ENCODE assay signal across 8 cellular contexts in the genomic region with DNA sequence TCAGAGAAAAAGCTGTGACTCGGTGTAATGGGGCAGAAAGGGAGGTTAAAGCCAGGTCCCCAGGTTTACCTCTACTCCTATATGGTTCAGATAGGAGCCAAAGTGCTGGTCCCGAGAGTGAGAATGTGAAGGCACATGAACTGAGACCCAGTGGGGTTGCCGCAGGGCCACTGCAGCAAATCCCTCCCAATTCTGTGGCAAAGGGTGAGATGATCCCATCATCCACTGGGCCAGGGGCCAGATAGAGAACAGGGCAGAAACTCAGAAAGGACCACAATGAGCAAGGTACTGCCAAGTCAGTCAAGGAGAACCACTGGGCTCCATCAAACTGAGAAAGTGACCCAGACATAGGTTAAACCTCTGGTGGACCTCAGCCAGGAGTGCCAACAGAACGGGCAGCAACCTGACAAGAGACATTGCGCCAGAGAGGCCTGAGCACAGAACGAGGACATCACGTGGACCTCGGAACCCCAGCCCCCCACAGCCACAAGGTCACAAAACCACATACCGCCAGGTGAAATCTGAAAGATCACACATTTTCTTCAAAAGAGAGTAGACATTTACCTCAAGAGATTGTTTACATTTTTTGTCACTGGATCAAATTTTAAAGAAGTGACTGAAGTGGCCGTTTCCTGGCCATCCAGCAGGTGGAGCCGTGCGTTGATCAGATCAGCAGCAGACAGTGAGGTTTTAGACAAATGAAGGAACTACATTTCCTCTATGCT. TPM values are rescaled to one million over a fixed set of nuclear protein-coding genes. Genes with fewer than 3 reads are reported as not detected.
DNase-seq lines count a peak whose midpoint lies in the region; ATAC-seq lines count a peak whose summit lies in the region.

No MANE protein-coding gene starts in this region.

- H3K27ac Mint-ChIP-seq in naive B cell, result peak overlapping the region in 4 of 6 donors; percentile 10 to 88 (median 52)
- no peak overlapping the region for H3K27ac Mint-ChIP-seq in stimulated activated memory B cell treated with anti-CD40 and anti-IgM and Interleukin-4, amounts not matched to agents 10 μg/mL and 1 μg/mL and 100 μg/mL, for 72 hours

- ATAC-seq in GM18868 (IDR thresholded peaks at IDR 0.05; ENCODE audit: unreplicated experiment), result peak; percentile 79
- ATAC-seq in HG03565 (IDR thresholded peaks at IDR 0.05; ENCODE audit: unreplicated experiment), result peak; percentile 50
- peak; percentile 92 to 98 for ATAC-seq in naive B cell (ENCODE audit: low read depth in 2 of 2)
- peak; percentile 79 for ATAC-seq in stimulated activated memory B cell treated with anti-CD40 and anti-IgM and Interleukin-4, amounts not matched to agents 10 μg/mL and 1 μg/mL and 100 μg/mL, for 72 hours

- H3K36me3 Mint-ChIP-seq in naive B cell, result no peaks in the 10 kb centered on the region
- no peaks in the 10 kb centered on the region for H3K36me3 Mint-ChIP-seq in stimulated activated memory B cell treated with anti-CD40 and anti-IgM and Interleukin-4, amounts not matched to agents 10 μg/mL and 1 μg/mL and 100 μg/mL, for 72 hours

- H3K4me3 Mint-ChIP-seq in naive B cell, result no peak overlapping the region
- no peak overlapping the region for H3K4me3 Mint-ChIP-seq in stimulated activated memory B cell treated with anti-CD40 and anti-IgM and Interleukin-4, amounts not matched to agents 10 μg/mL and 1 μg/mL and 100 μg/mL, for 72 hours

- no peaks in the 10 kb centered on the region for H3K9me3 Mint-ChIP-seq in naive B cell
- no peaks in the 10 kb centered on the region for H3K9me3 Mint-ChIP-seq in stimulated activated memory B cell treated with anti-CD40 and anti-IgM and Interleukin-4, amounts not matched to agents 10 μg/mL and 1 μg/mL and 100 μg/mL, for 72 hours

- no peaks in the 10 kb centered on the region for H3K27me3 Mint-ChIP-seq in naive B cell
- no peaks in the 10 kb centered on the region for H3K27me3 Mint-ChIP-seq in stimulated activated memory B cell treated with anti-CD40 and anti-IgM and Interleukin-4, amounts not matched to agents 10 μg/mL and 1 μg/mL and 100 μg/mL, for 72 hours

- H3K4me1 Mint-ChIP-seq in naive B cell, result no peaks in the 10 kb centered on the region
- H3K4me1 Mint-ChIP-seq in stimulated activated memory B cell treated with anti-CD40 and anti-IgM and Interleukin-4, amounts not matched to agents 10 μg/mL and 1 μg/mL and 100 μg/mL, for 72 hours, result no peaks in the 10 kb centered on the region

- peak; percentile 68 for DNase-seq in AG08396 (ENCODE audit: low spot score)
- DNase-seq in NOMO-1 treated with DMSO at 0.1 percent for 48 hours (lab: John Stamatoyannopoulos, UW; ENCODE audit: unreplicated experiment), result peak; percentile 73
- peak; percentile 70 for DNase-seq in activated CD8-positive, alpha-beta memory T cell treated with anti-CD3 and anti-CD28 coated beads, Interleukin-2, amount 50 U/mL, for 4 hours
- peak; percentile 64 for DNase-seq in epidermal melanocyte (ENCODE audit: insufficient read length, low spot score)
- peak; percentile 62 for DNase-seq in naive B cell

RNA-seq across cellular contexts. Expression of gene ITPR2, which starts 20.5 kb away (rescaled TPM):
- polyA plus RNA-seq in naive B cell (ENCODE audit: low read depth in 6 of 6), result 10 to 100 TPM in 5 of 6 donors, 1 to 10 TPM in 1; 6.7 to 23.6 (median 20.6) TPM

Comparison
In these comparisons a context has a peak if more than half of its experiments do, and no peak if none do; other contexts are left out.
1. Peak in every context shown above with its lines: DNase-seq and ATAC-seq.